18 cellular contexts compared by ENCODE assay signal in the genomic region with DNA sequence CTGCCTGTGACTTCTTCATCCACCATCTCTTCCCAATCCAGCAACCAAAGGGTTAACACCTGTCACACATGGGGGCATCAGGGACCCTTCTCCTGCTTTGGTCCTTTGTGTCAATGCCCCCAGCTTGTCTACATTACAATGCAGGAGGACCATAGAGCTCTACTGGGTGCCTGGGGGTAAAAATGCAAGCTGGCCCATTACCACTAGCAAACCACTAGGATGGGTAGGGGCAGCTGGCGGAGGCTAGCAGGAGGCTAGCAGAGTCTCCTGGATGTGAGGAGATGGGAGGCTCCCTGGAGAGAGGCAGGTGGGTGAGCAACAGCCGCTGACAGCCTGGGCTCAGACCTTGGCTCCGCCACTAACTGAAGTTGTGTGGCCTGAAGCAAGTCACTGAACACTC.
"Had no signal": no experiment of that assay in that cellular context is flagged by ENCODE, and none has a peak within 500 bp of the region (broad histone marks: within the 10 kb centered on the region; RNA-seq: fewer than 3 reads in every experiment).

No MANE protein-coding gene starts in this region.

- H3K36me3 ChIP-seq: esophagus muscularis mucosa, gastrocnemius medialis, heart right ventricle had no signal

- H3K27ac ChIP-seq: epithelial cell of prostate, esophagus muscularis mucosa, gastrocnemius medialis, heart right ventricle had no signal

- H3K27me3 Mint-ChIP-seq: dendritic cell treated with granulocyte-macrophage colony-stimulating factor and Interleukin-4, amounts not matched to agents 40 ng/mL and 50 ng/mL, for 4 days had no signal

- H3K9me3 ChIP-seq: esophagus muscularis mucosa, gastrocnemius medialis, heart right ventricle had no signal

- DNase-seq: effector memory CD8-positive, alpha-beta T cell; gastrocnemius medialis; heart right ventricle; hypothalamus; left colon; left ventricle myocardium superior; mesenchymal stem cell; naive B cell; right cardiac atrium; small intestine; stimulated activated CD4-positive, alpha-beta T cell treated with anti-CD3 and anti-CD28 coated beads, Interleukin-12 subunit alpha, Interleukin-12 subunit beta, amount 100 ng/mL, for 4 hours; stimulated activated naive CD4-positive, alpha-beta T cell treated with Interleukin-2 at 50 U/mL for 16 hours; trophoblast cell had no signal

- FAIRE-seq: small intestine had no signal

- H3K4me1 ChIP-seq: esophagus muscularis mucosa, gastrocnemius medialis, heart right ventricle had no signal

- H3K4me3 ChIP-seq: esophagus muscularis mucosa, gastrocnemius medialis, heart right ventricle, lung had no signal

- H3K4me1 Mint-ChIP-seq: naive B cell, nephron had no signal

- H3K4me3 Mint-ChIP-seq: dendritic cell treated with granulocyte-macrophage colony-stimulating factor and Interleukin-4, amounts not matched to agents 40 ng/mL and 50 ng/mL, for 4 days; effector memory CD8-positive, alpha-beta T cell; naive B cell; nephron had no signal

- H3K27me3 ChIP-seq: esophagus muscularis mucosa, gastrocnemius medialis had no signal

- H3K27ac Mint-ChIP-seq: dendritic cell treated with granulocyte-macrophage colony-stimulating factor and Interleukin-4, amounts not matched to agents 40 ng/mL and 50 ng/mL, for 4 days; effector memory CD8-positive, alpha-beta T cell; naive B cell; nephron had no signal

- H3K9me3 Mint-ChIP-seq: dendritic cell treated with granulocyte-macrophage colony-stimulating factor and Interleukin-4, amounts not matched to agents 40 ng/mL and 50 ng/mL, for 4 days; effector memory CD8-positive, alpha-beta T cell; nephron had no signal
